ENCODE assay signal across 31 cellular contexts in genomic region chr1:211490038-211490678, GRCh38. TPM values are rescaled to one million over a fixed set of nuclear protein-coding genes. Genes with fewer than 3 reads are reported as not detected.
DNase-seq lines count a peak whose midpoint lies in the region; ATAC-seq and TF ChIP-seq lines count a peak whose summit lies in the region.
"Had no signal": no experiment of that assay in that cellular context is flagged by ENCODE, and none has a peak within 500 bp of the region (broad histone marks: within the 10 kb centered on the region; RNA-seq: fewer than 3 reads in every experiment).

No MANE protein-coding gene starts in this region.

- H3K27me3 ChIP-seq in BE2C, result no peaks in the 10 kb centered on the region
- H3K27me3 ChIP-seq in mesendoderm (ENCODE audit: insufficient read depth, low read length, poor library complexity), result no peaks in the 10 kb centered on the region
- H3K27me3 ChIP-seq in vagina, result no peaks in the 10 kb centered on the region
- H3K27me3 ChIP-seq: colonic mucosa, Peyer's patch, upper lobe of left lung had no signal

- peak overlapping the region in 2 of 5 experiments; percentile 24 to 26 for H3K4me3 Mint-ChIP-seq in brain
- H3K4me3 Mint-ChIP-seq: activated naive CD8-positive, alpha-beta T cell; naive B cell; stimulated activated memory B cell treated with anti-CD40 and anti-IgM and Interleukin-4, amounts not matched to agents 10 μg/mL and 1 μg/mL and 100 μg/mL, for 72 hours had no signal

- H3K4me2 ChIP-seq in mesendoderm (ENCODE audit: low read length), result no peak overlapping the region

- no peak overlapping the region for H2BK15ac ChIP-seq in mesendoderm (replicated peaks; ENCODE audit: low read depth)

- no peak overlapping the region for H3K27ac ChIP-seq in mesendoderm (ENCODE audit: low read depth, low read length)
- H3K27ac ChIP-seq in vagina, result no peak overlapping the region
- H3K27ac ChIP-seq: colonic mucosa, epithelial cell of prostate, Peyer's patch, upper lobe of left lung had no signal

- H3K4me3 ChIP-seq in BE2C (ENCODE audit: low read depth, low read length), result peak overlapping the region; percentile 51
- no peak overlapping the region for H3K4me3 ChIP-seq in mesendoderm (ENCODE audit: low read length)
- no peak overlapping the region for H3K4me3 ChIP-seq in vagina
- H3K4me3 ChIP-seq: colonic mucosa, Peyer's patch, upper lobe of left lung had no signal

- no peak overlapping the region for H2BK5ac ChIP-seq in mesendoderm (ENCODE audit: low read length)

- no peak overlapping the region for H3K23ac ChIP-seq in mesendoderm (ENCODE audit: low read length)

- peak overlapping the region in 4 of 5 experiments; percentile 32 to 64 (median 47) for H3K27ac Mint-ChIP-seq in brain
- H3K27ac Mint-ChIP-seq: activated naive CD8-positive, alpha-beta T cell; naive B cell; stimulated activated memory B cell treated with anti-CD40 and anti-IgM and Interleukin-4, amounts not matched to agents 10 μg/mL and 1 μg/mL and 100 μg/mL, for 72 hours had no signal

- H3K4me1 Mint-ChIP-seq in brain, result peaks cover 58% of the 10 kb centered on the region
- H3K4me1 Mint-ChIP-seq: naive B cell; stimulated activated memory B cell treated with anti-CD40 and anti-IgM and Interleukin-4, amounts not matched to agents 10 μg/mL and 1 μg/mL and 100 μg/mL, for 72 hours had no signal

- intact Hi-C loops in vagina (cut with DNase I), result no loop called here

- peaks cover 0 to 3% (median 0%) of the 10 kb centered on the region in 5 experiments for H3K9me3 Mint-ChIP-seq in brain
- H3K9me3 Mint-ChIP-seq: naive B cell; stimulated activated memory B cell treated with anti-CD40 and anti-IgM and Interleukin-4, amounts not matched to agents 10 μg/mL and 1 μg/mL and 100 μg/mL, for 72 hours had no signal

- H4K5ac ChIP-seq in mesendoderm (ENCODE audit: low read length), result no peak overlapping the region

- ATAC-seq in omental fat pad (ENCODE audit: low FRiP score), result no peak
- ATAC-seq in GM21723 (IDR thresholded peaks at IDR 0.05; ENCODE audit: unreplicated experiment), result no peak
- no peak for ATAC-seq in HG02571 (IDR thresholded peaks at IDR 0.05; ENCODE audit: unreplicated experiment)
- ATAC-seq: left ventricle myocardium superior; stimulated activated memory B cell treated with anti-CD40 and anti-IgM and Interleukin-4, amounts not matched to agents 10 μg/mL and 1 μg/mL and 100 μg/mL, for 72 hours had no signal

- no peak overlapping the region for H2AK5ac ChIP-seq in mesendoderm (ENCODE audit: low read length)

- TF ChIP-seq CTCF in BE2C (IDR thresholded peaks at IDR 0.05; ENCODE audit: low read depth, low read length) (no peak), brain (conservative IDR thresholded peaks at IDR 0.05) (no peak), omental fat pad (IDR thresholded peaks at IDR 0.05) (no peak), vagina (IDR thresholded peaks at IDR 0.05) (no peak)

- H3K79me2 ChIP-seq in mesendoderm (ENCODE audit: control insufficient read depth, insufficient read depth, low read length), result no peaks in the 10 kb centered on the region

- no peak overlapping the region for H3K9ac ChIP-seq in mesendoderm (ENCODE audit: low read length)

- TF ChIP-seq POLR2A in vagina (IDR thresholded peaks at IDR 0.05), result no peak

- no peaks in the 10 kb centered on the region for H3K79me1 ChIP-seq in mesendoderm (ENCODE audit: low read length)

- no peak overlapping the region for H3K18ac ChIP-seq in mesendoderm (ENCODE audit: low read length)

- H2BK120ac ChIP-seq in mesendoderm (ENCODE audit: low read depth, low read length), result no peak overlapping the region

- no CpG with 5 or more reads among the region's 13 CpGs for WGBS in mesendoderm (ENCODE audit: extremely low coverage, insufficient coverage, low lambda C conversion rate)

- H4K8ac ChIP-seq in mesendoderm (ENCODE audit: low read depth, low read length), result no peak overlapping the region

- H3K9me3 ChIP-seq in BE2C, result no peaks in the 10 kb centered on the region
- no peaks in the 10 kb centered on the region for H3K9me3 ChIP-seq in vagina
- H3K9me3 ChIP-seq: colonic mucosa, Peyer's patch, upper lobe of left lung had no signal

- DNase-seq in BE2C, result peak; percentile 49
- DNase-seq in D341Med (ENCODE audit: low spot score), result peak; percentile 58
- DNase-seq in mesendoderm, result peak; percentile 22
- DNase-seq in omental fat pad (ENCODE audit: low spot score), result no peak
- DNase-seq in vagina (ENCODE audit: extremely low spot score in 2 of 2), result no peak
- DNase-seq: activated CD4-positive, alpha-beta T cell treated with anti-CD3 and anti-CD28 coated beads, Interleukin-2, amount 50 U/mL, for 1 hour; activated CD4-positive, CD25-positive, alpha-beta regulatory T cell; activated effector memory CD4-positive, alpha-beta T cell treated with anti-CD3 and anti-CD28 coated beads, Interleukin-2, amount 50 U/mL, for 16 hours; activated T-cell treated with anti-CD3 and anti-CD28 coated beads, Interleukin-2, amount 50 U/mL, for 1 hour; colonic mucosa; effector CD8-positive, alpha-beta T cell; Karpas-422; left ventricle myocardium superior; naive B cell; NCI-H1694; NCI-H446 treated with DMSO at 0.1 percent for 48 hours; occipital lobe; Peyer's patch; SIG-M5; substantia nigra; T-helper 1 cell had no signal

- peaks cover 4% of the 10 kb centered on the region for H3K27me3 Mint-ChIP-seq in brain
- H3K27me3 Mint-ChIP-seq: activated naive CD8-positive, alpha-beta T cell; stimulated activated memory B cell treated with anti-CD40 and anti-IgM and Interleukin-4, amounts not matched to agents 10 μg/mL and 1 μg/mL and 100 μg/mL, for 72 hours had no signal

- H3K56ac ChIP-seq in mesendoderm (ENCODE audit: low read length), result no peak overlapping the region

- H3K4ac ChIP-seq in mesendoderm (ENCODE audit: low read depth, low read length), result no peak overlapping the region

- H3K36me3 ChIP-seq in BE2C (no peaks in the 10 kb centered on the region), mesendoderm (ENCODE audit: control insufficient read depth, insufficient read depth, low read length) (no peaks in the 10 kb centered on the region), vagina (no peaks in the 10 kb centered on the region)
- H3K36me3 ChIP-seq: colonic mucosa, Peyer's patch, upper lobe of left lung had no signal

- peaks cover 46% of the 10 kb centered on the region for H3K4me1 ChIP-seq in BE2C
- no peaks in the 10 kb centered on the region for H3K4me1 ChIP-seq in mesendoderm (ENCODE audit: control insufficient read depth, low read depth, low read length)
- H3K4me1 ChIP-seq in vagina, result no peaks in the 10 kb centered on the region
- H3K4me1 ChIP-seq: colonic mucosa, Peyer's patch, upper lobe of left lung had no signal

- H3K36me3 Mint-ChIP-seq in brain, result no peaks in the 10 kb centered on the region
- H3K36me3 Mint-ChIP-seq: activated naive CD8-positive, alpha-beta T cell; naive B cell; stimulated activated memory B cell treated with anti-CD40 and anti-IgM and Interleukin-4, amounts not matched to agents 10 μg/mL and 1 μg/mL and 100 μg/mL, for 72 hours had no signal

RNA-seq across cellular contexts. Expression of gene RD3, which starts 1.8 kb away (rescaled TPM):
- polyA plus RNA-seq in BE2C (2012; ENCODE audit: insufficient read depth, insufficient read length, low read depth), result 3.4 TPM
- 1.4 TPM for polyA plus RNA-seq in brain (ENCODE audit: insufficient read depth, low read depth, low replicate concordance)
- 0.08 TPM for polyA plus RNA-seq in mesendoderm (2013, experiment 1 of 2)
- 0.11 TPM for polyA plus RNA-seq in mesendoderm (2013, experiment 2 of 2)
- total RNA-seq in omental fat pad (under 1 TPM in 2 of 4 donors, not detected in 2; 0.28 to 0.79 TPM), vagina (1.5 TPM)
- total RNA-seq: bronchial epithelial cell, G401, left ventricle myocardium superior, occipital lobe had no signal
- polyA plus RNA-seq: BJ had no signal

Comparison
In these comparisons a context has a peak if more than half of its experiments do, and no peak if none do; other contexts are left out.
1. DNase-seq: peak in BE2C (single experiment), D341Med (single experiment) and mesendoderm (single experiment); none in omental fat pad (single experiment) and vagina (0 of 2).